Comparison of ENCODE assay signal across 9 cellular contexts in genomic region chr10:69057261-69057950, GRCh38. TPM values are rescaled to one million over a fixed set of nuclear protein-coding genes. Genes with fewer than 3 reads are reported as not detected.
DNase-seq lines count a peak whose midpoint lies in the region; ATAC-seq, FAIRE-seq and TF ChIP-seq lines count a peak whose summit lies in the region.
"Had no signal": no experiment of that assay in that cellular context is flagged by ENCODE, and none has a peak within 500 bp of the region (broad histone marks: within the 10 kb centered on the region; RNA-seq: fewer than 3 reads in every experiment).

No MANE protein-coding gene starts in this region.

- no peak overlapping the region for H3K9ac ChIP-seq in kidney (ENCODE audit: low read length in 2 of 2)

- no peak for FAIRE-seq in kidney (lab: Jason Lieb, UNC)

- no peaks in the 10 kb centered on the region for H3K27me3 ChIP-seq in suprapubic skin

- no peak overlapping the region for H3K4me3 ChIP-seq in kidney (ENCODE audit: low read length in 2 of 2)
- no peak overlapping the region for H3K4me3 ChIP-seq in suprapubic skin

- intact Hi-C loops in activated CD4-positive, alpha-beta T cell treated with anti-CD3 and anti-CD28 coated beads, Interleukin-2, amount 10 ng/mL, durations not matched to agents 24 days and 14 days (cut with micrococcal nuclease), result no loop called here
- intact Hi-C loops in kidney (cut with DNase I), result no loop called here
- intact Hi-C loops in Calu3 (cut with micrococcal nuclease; ENCODE audit: unreplicated experiment), result no loop called here

- H3K36me3 Mint-ChIP-seq in activated CD4-positive, alpha-beta T cell treated with anti-CD3 and anti-CD28 coated beads, Interleukin-2, amount 10 ng/mL, durations not matched to agents 24 days and 14 days (ENCODE audit: low read depth), result no peaks in the 10 kb centered on the region
- H3K36me3 Mint-ChIP-seq in activated T-cell treated with anti-CD3 and anti-CD28 coated beads, Interleukin-2, amount 50 U/mL, for 72 hours (ENCODE audit: insufficient read depth in 2 of 2), result no peaks in the 10 kb centered on the region
- H3K36me3 Mint-ChIP-seq in Calu3 (ENCODE audit: insufficient read depth, unreplicated experiment), result peaks cover 13% of the 10 kb centered on the region

- no peak for TF ChIP-seq EP300 in suprapubic skin (IDR thresholded peaks at IDR 0.05)

- BruUV-seq in Calu3 (replicated peaks; lab: Mats Ljungman, UMichigan), result no TSS peak

- TF ChIP-seq CTCF in kidney (IDR thresholded peaks at IDR 0.05; ENCODE audit: borderline replicate concordance, extremely low read depth, insufficient read depth), result no peak
- TF ChIP-seq CTCF in suprapubic skin (IDR thresholded peaks at IDR 0.05), result no peak
- TF ChIP-seq CTCF in Calu3 (IDR thresholded peaks at IDR 0.05; ENCODE audit: unreplicated experiment), result no peak

- H3K27ac Mint-ChIP-seq in activated CD4-positive, alpha-beta T cell treated with anti-CD3 and anti-CD28 coated beads, Interleukin-2, amount 10 ng/mL, durations not matched to agents 24 days and 14 days, result peak overlapping the region; percentile 88
- H3K27ac Mint-ChIP-seq in activated T-cell treated with anti-CD3 and anti-CD28 coated beads, Interleukin-2, amount 50 U/mL, for 72 hours, result peak overlapping the region; percentile 41
- H3K27ac Mint-ChIP-seq in Calu3 (ENCODE audit: unreplicated experiment), result no peak overlapping the region

- CTCF ChIA-PET in Calu3 (lab: Charles Lee), result no interaction called here

- no peak for TF ChIP-seq POLR2A in suprapubic skin (IDR thresholded peaks at IDR 0.05)

- H3K9me3 Mint-ChIP-seq in activated CD4-positive, alpha-beta T cell treated with anti-CD3 and anti-CD28 coated beads, Interleukin-2, amount 10 ng/mL, durations not matched to agents 24 days and 14 days, result no peaks in the 10 kb centered on the region
- H3K9me3 Mint-ChIP-seq in activated T-cell treated with anti-CD3 and anti-CD28 coated beads, Interleukin-2, amount 50 U/mL, for 72 hours, result no peaks in the 10 kb centered on the region
- H3K9me3 Mint-ChIP-seq in Calu3 (ENCODE audit: low read depth, unreplicated experiment), result no peaks in the 10 kb centered on the region

- ATAC-seq in activated T-cell treated with anti-CD3 and anti-CD28 coated beads, Interleukin-2, amount 50 U/mL, for 72 hours (replicated peaks in 1 of 2), result peak in 1 of 2 donors; percentile 18
- ATAC-seq in GM19455 (IDR thresholded peaks at IDR 0.05; ENCODE audit: unreplicated experiment), result no peak

- peak overlapping the region; percentile 32 to 34 for H3K27ac ChIP-seq in kidney (ENCODE audit: low read depth in 2 of 2, low read length in 2 of 2)
- peak overlapping the region; percentile 28 for H3K27ac ChIP-seq in suprapubic skin

- H3K4me1 Mint-ChIP-seq in activated CD4-positive, alpha-beta T cell treated with anti-CD3 and anti-CD28 coated beads, Interleukin-2, amount 10 ng/mL, durations not matched to agents 24 days and 14 days, result peaks cover 60% of the 10 kb centered on the region
- H3K4me1 Mint-ChIP-seq in activated T-cell treated with anti-CD3 and anti-CD28 coated beads, Interleukin-2, amount 50 U/mL, for 72 hours (ENCODE audit: low read depth), result peaks cover 71% of the 10 kb centered on the region
- peaks cover 36% of the 10 kb centered on the region for H3K4me1 Mint-ChIP-seq in Calu3 (ENCODE audit: low read depth, unreplicated experiment)

- H3K27me3 Mint-ChIP-seq in activated CD4-positive, alpha-beta T cell treated with anti-CD3 and anti-CD28 coated beads, Interleukin-2, amount 10 ng/mL, durations not matched to agents 24 days and 14 days, result no peaks in the 10 kb centered on the region
- no peaks in the 10 kb centered on the region for H3K27me3 Mint-ChIP-seq in activated T-cell treated with anti-CD3 and anti-CD28 coated beads, Interleukin-2, amount 50 U/mL, for 72 hours (ENCODE audit: low read depth)
- H3K27me3 Mint-ChIP-seq in Calu3 (ENCODE audit: unreplicated experiment), result peaks cover under 1% of the 10 kb centered on the region

- H3K4me1 ChIP-seq in kidney (ENCODE audit: control insufficient read depth in 1 of 2, insufficient read depth in 1 of 2, low read depth in 1 of 2, low read length in 2 of 2) (peaks cover 7 to 18% of the 10 kb centered on the region in 2 donors), suprapubic skin (peaks cover 17% of the 10 kb centered on the region)

- 67% methylated on average over 12 of the region's 14 CpGs for WGBS in suprapubic skin

- no peak for DNase-seq in activated CD4-positive, alpha-beta T cell treated with anti-CD3 and anti-CD28 coated beads, Interleukin-2, amount 10 ng/mL, durations not matched to agents 24 days and 14 days
- no peak for DNase-seq in activated CD4-positive, alpha-beta T cell treated with anti-CD3 and anti-CD28 coated beads, Interleukin-2, amount 50 U/mL, for 1 hour
- DNase-seq in activated T-cell treated with anti-CD3 and anti-CD28 coated beads, Interleukin-2, amount 50 U/mL, for 72 hours, result no peak
- DNase-seq in kidney (peak; percentile 79), suprapubic skin (ENCODE audit: low spot score in 2 of 2) (no peak), ecto neural progenitor cell (ENCODE audit: low spot score) (no peak), Calu3 (no peak)
- DNase-seq: NCI-H2029 had no signal

- no peaks in the 10 kb centered on the region for H3K9me3 ChIP-seq in kidney (ENCODE audit: control insufficient read depth in 1 of 2, low read length in 2 of 2)
- no peaks in the 10 kb centered on the region for H3K9me3 ChIP-seq in suprapubic skin

- peak overlapping the region; percentile 44 for H3K4me3 Mint-ChIP-seq in activated CD4-positive, alpha-beta T cell treated with anti-CD3 and anti-CD28 coated beads, Interleukin-2, amount 10 ng/mL, durations not matched to agents 24 days and 14 days
- H3K4me3 Mint-ChIP-seq in activated T-cell treated with anti-CD3 and anti-CD28 coated beads, Interleukin-2, amount 50 U/mL, for 72 hours, result peak overlapping the region; percentile 50 to 64
- no peak overlapping the region for H3K4me3 Mint-ChIP-seq in Calu3 (ENCODE audit: low read depth, unreplicated experiment)

- H3K36me3 ChIP-seq in kidney (ENCODE audit: control insufficient read depth in 1 of 2, insufficient read depth in 2 of 2, low read length in 2 of 2), result no peaks in the 10 kb centered on the region
- no peaks in the 10 kb centered on the region for H3K36me3 ChIP-seq in suprapubic skin

RNA-seq across cellular contexts. Expression of gene SRGN, which starts 30.5 kb away (rescaled TPM):
- total RNA-seq in activated CD4-positive, alpha-beta T cell treated with anti-CD3 and anti-CD28 coated beads, Interleukin-2, amount 10 ng/mL, durations not matched to agents 24 days and 14 days, result 996 and 999 TPM in 2 replicates
- 100 to 1,000 TPM; 439 to 902 TPM for total RNA-seq in activated T-cell treated with anti-CD3 and anti-CD28 coated beads, Interleukin-2, amount 50 U/mL, for 72 hours
- total RNA-seq in kidney (130 TPM), suprapubic skin (10 to 100 TPM; 17.2 to 24.9 (median 21.2) TPM), Calu3 (2022) (not detected in 2 replicates)
- 65.7 TPM for polyA plus RNA-seq in kidney (ENCODE audit: insufficient read depth, low read depth, low replicate concordance)

Comparison
In these comparisons a context has a peak if more than half of its experiments do, and no peak if none do; other contexts are left out.
1. RNA of gene SRGN, which starts 30.5 kb away (total RNA-seq): 996 to 999 TPM in activated CD4-positive, alpha-beta T cell treated with anti-CD3 and anti-CD28 coated beads, Interleukin-2, amount 10 ng/mL, durations not matched to agents 24 days and 14 days, 439 to 902 TPM in activated T-cell treated with anti-CD3 and anti-CD28 coated beads, Interleukin-2, amount 50 U/mL, for 72 hours, 130 TPM in kidney (single experiment) and 17.2 to 24.9 TPM in suprapubic skin; not detected in Calu3; every median in the first group is over 10 times any median in the second.